Comparison of ENCODE assay signal across 16 cellular contexts in genomic region chr6:167493310-167493709, GRCh38.
"Had no signal": no experiment of that assay in that cellular context is flagged by ENCODE, and none has a peak within 500 bp of the region (broad histone marks: within the 10 kb centered on the region; RNA-seq: fewer than 3 reads in every experiment).

No MANE protein-coding gene starts in this region.

- H3K36me3 ChIP-seq: esophagus squamous epithelium, gastroesophageal sphincter, ovary, tibial artery, upper lobe of right lung had no signal

- FAIRE-seq: colon had no signal

- H3K9me3 Mint-ChIP-seq: effector memory CD8-positive, alpha-beta T cell; stimulated activated naive CD8-positive, alpha-beta T cell treated with anti-CD3 and anti-CD28 coated beads, Interleukin-15, Interleukin-2, amounts not matched to agents 100 ng/mL and 50 ng/mL, for 24 hours had no signal

- H3K27ac Mint-ChIP-seq: dendritic cell treated with granulocyte-macrophage colony-stimulating factor and Interleukin-4, amounts not matched to agents 40 ng/mL and 50 ng/mL, for 4 days; effector memory CD8-positive, alpha-beta T cell; stimulated activated memory B cell treated with anti-CD40 and anti-IgM and Interleukin-4, amounts not matched to agents 10 μg/mL and 1 μg/mL and 100 μg/mL, for 72 hours; stimulated activated naive CD8-positive, alpha-beta T cell treated with anti-CD3 and anti-CD28 coated beads, Interleukin-15, Interleukin-2, amounts not matched to agents 100 ng/mL and 50 ng/mL, for 24 hours had no signal

- H3K27me3 ChIP-seq: ovary, tibial artery, upper lobe of right lung had no signal

- H3K4me1 ChIP-seq: gastroesophageal sphincter had no signal

- H3K4me1 Mint-ChIP-seq: naive thymus-derived CD4-positive, alpha-beta T cell; stimulated activated memory B cell treated with anti-CD40 and anti-IgM and Interleukin-4, amounts not matched to agents 10 μg/mL and 1 μg/mL and 100 μg/mL, for 72 hours had no signal

- H3K4me3 Mint-ChIP-seq: dendritic cell treated with granulocyte-macrophage colony-stimulating factor and Interleukin-4, amounts not matched to agents 40 ng/mL and 50 ng/mL, for 4 days; effector memory CD8-positive, alpha-beta T cell; naive thymus-derived CD4-positive, alpha-beta T cell; stimulated activated memory B cell treated with anti-CD40 and anti-IgM and Interleukin-4, amounts not matched to agents 10 μg/mL and 1 μg/mL and 100 μg/mL, for 72 hours; stimulated activated naive CD8-positive, alpha-beta T cell treated with anti-CD3 and anti-CD28 coated beads, Interleukin-15, Interleukin-2, amounts not matched to agents 100 ng/mL and 50 ng/mL, for 24 hours had no signal

- H3K9me3 ChIP-seq: esophagus squamous epithelium, gastroesophageal sphincter, ovary, tibial artery, upper lobe of right lung had no signal

- DNase-seq: cerebellar nuclear complex; effector memory CD8-positive, alpha-beta T cell; esophagus squamous epithelium; foreskin fibroblast; mammary epithelial cell; naive thymus-derived CD4-positive, alpha-beta T cell; stimulated activated CD4-positive, alpha-beta T cell treated with anti-CD3 and anti-CD28 coated beads, Interleukin-4, amount 100 ng/mL, for 24 hours had no signal

- H3K36me3 Mint-ChIP-seq: naive thymus-derived CD4-positive, alpha-beta T cell; stimulated activated memory B cell treated with anti-CD40 and anti-IgM and Interleukin-4, amounts not matched to agents 10 μg/mL and 1 μg/mL and 100 μg/mL, for 72 hours had no signal

- H3K27me3 Mint-ChIP-seq: progenitor cell of endocrine pancreas had no signal

- H3K27ac ChIP-seq: gastroesophageal sphincter, ovary, tibial artery, upper lobe of right lung had no signal

- H3K4me3 ChIP-seq: esophagus squamous epithelium, gastroesophageal sphincter, ovary, tibial artery, upper lobe of right lung had no signal
